ENCODE assay signal across 1 cellular context in the genomic region with DNA sequence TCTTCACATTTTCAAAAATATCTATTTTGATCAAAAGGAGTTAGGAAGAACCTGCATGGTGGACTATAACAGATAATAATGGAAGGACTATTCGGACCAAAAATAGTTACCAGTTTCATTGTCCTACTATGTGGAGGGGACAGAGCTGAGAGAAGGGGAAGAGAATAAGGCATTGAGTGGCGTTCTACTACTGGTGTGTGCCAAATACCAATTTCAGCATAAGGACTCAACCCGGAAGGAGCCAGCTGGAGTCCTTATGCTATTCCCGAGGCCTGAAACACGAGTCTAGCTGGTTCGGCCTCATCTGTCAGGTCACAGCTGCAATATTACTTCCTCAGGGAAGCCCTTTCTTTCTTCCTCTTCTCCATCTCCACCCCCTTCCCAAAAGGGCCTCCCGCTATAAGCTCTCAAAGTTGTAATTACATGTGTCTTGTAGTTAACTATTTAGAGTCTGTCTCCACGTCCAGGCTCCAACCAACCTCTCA.
A peak's percentile ranks its signal among the peaks of the same experiment; 100 is the strongest.
TF ChIP-seq lines count a peak whose summit lies in the region.

No MANE protein-coding gene starts in this region.

TF ChIP-seq in HCT116, 20 proteins besides CTCF, POLR2A, EP300 and RAD21 (continued from another document):
- TF ChIP-seq, protein P1, sequence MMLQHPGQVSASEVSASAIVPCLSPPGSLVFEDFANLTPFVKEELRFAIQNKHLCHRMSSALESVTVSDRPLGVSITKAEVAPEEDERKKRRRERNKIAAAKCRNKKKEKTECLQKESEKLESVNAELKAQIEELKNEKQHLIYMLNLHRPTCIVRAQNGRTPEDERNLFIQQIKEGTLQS (IDR thresholded peaks at IDR 0.05) = no peak
- TF ChIP-seq, protein P2, sequence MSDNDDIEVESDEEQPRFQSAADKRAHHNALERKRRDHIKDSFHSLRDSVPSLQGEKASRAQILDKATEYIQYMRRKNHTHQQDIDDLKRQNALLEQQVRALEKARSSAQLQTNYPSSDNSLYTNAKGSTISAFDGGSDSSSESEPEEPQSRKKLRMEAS (IDR thresholded peaks at IDR 0.05) = peak; percentile 36; the same call in 1 of the 2 replicates
- no peak for TF ChIP-seq FOSL1 (IDR thresholded peaks at IDR 0.05; ENCODE audit: low read depth)
- TF ChIP-seq JUND (IDR thresholded peaks at IDR 0.05) = no peak
